19 cellular contexts compared by ENCODE assay signal in the genomic region with DNA sequence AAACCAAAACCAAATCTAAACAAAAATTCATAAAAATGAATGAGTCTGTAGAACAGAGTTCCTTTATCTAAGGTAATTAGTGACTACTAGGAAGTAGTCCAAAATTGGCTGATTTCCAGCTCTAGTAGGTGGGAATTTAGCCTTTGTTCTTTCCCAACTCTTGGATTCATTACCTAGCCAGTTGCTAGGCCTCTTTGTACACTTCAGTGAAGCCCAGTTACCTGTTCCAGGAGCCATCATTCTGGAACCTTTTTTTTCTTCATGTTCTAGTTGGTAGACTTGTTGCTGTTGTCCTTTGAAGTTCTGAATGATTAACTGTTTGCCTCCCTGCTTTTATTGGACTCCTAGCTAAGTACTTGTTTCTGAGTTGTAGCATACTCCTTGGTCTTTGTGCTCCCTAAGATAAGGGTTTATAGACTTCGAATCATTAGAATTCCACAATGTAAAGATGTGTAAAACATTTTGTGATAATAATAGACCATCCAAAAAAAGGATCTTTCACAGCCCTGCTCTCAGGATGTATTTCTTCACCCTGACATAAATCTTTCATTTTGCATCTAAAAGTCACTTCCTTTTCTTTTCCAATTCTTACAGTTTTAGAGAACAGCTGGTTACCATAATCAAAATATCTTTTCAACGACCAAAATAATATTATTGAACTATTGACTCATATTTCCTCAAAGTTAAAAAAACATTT. TPM values are rescaled to one million over a fixed set of nuclear protein-coding genes. Genes with fewer than 3 reads are reported as not detected.
A peak's percentile ranks its signal among the peaks of the same experiment; 100 is the strongest.
DNase-seq lines count a peak whose midpoint lies in the region; ATAC-seq and TF ChIP-seq lines count a peak whose summit lies in the region.
"Had no signal": no experiment of that assay in that cellular context is flagged by ENCODE, and none has a peak within 500 bp of the region (broad histone marks: within the 10 kb centered on the region; RNA-seq: fewer than 3 reads in every experiment).

No MANE protein-coding gene starts in this region.

- no peak overlapping the region for H2AFZ ChIP-seq in MM.1S (ENCODE audit: low read length)

- CTCF ChIA-PET in Calu3 (lab: Charles Lee), result interaction anchor here (0.8 to 1.3 kb wide), 4 partner anchors 9 to 32 kb away, joined by 3 to 4 read pairs (median 3); no protein-coding TSS in a partner anchor

- intact Hi-C loops in Calu3 (cut with micrococcal nuclease; ENCODE audit: unreplicated experiment) (no loop called here), lower lobe of right lung (cut with DNase I) (no loop called here), upper lobe of right lung (cut with DNase I) (no loop called here)

- H3K36me3 Mint-ChIP-seq in Calu3 (ENCODE audit: insufficient read depth, unreplicated experiment), result peaks cover 4% of the 10 kb centered on the region
- H3K36me3 Mint-ChIP-seq in activated T-cell treated with anti-CD3 and anti-CD28 coated beads, Interleukin-2, amount 50 U/mL, for 72 hours (ENCODE audit: insufficient read depth in 2 of 2), result peaks cover 0 to 2% of the 10 kb centered on the region in 2 donors
- H3K36me3 Mint-ChIP-seq: WTC11 had no signal

- H3K79me2 ChIP-seq in MM.1S (ENCODE audit: low read length), result peaks cover 42% of the 10 kb centered on the region

- H3K9me3 Mint-ChIP-seq in Calu3 (ENCODE audit: low read depth, unreplicated experiment), result no peaks in the 10 kb centered on the region
- H3K9me3 Mint-ChIP-seq in activated T-cell treated with anti-CD3 and anti-CD28 coated beads, Interleukin-2, amount 50 U/mL, for 72 hours, result no peaks in the 10 kb centered on the region
- H3K9me3 Mint-ChIP-seq: WTC11 had no signal

- DNase-seq in Calu3 (peak; percentile 57), OCI-M1 (lab: John Stamatoyannopoulos, UW) (peak; percentile 44), lower lobe of right lung (no peak), MM.1S (no peak), upper lobe of right lung (no peak), NCI-H1694 treated with DMSO at 0.1 percent for 48 hours (lab: John Stamatoyannopoulos, UW) (no peak)
- DNase-seq in activated T-cell treated with anti-CD3 and anti-CD28 coated beads, Interleukin-2, amount 50 U/mL, for 72 hours, result no peak
- DNase-seq: activated T-cell treated with anti-CD3 and anti-CD28 coated beads, Interleukin-2, amount 50 U/mL, for 1 hour; amniotic stem cell; C1 segment of cervical spinal cord; effector memory CD4-positive, alpha-beta T cell; H7; NCI-H226; stimulated activated CD4-positive, alpha-beta T cell treated with anti-CD3 and anti-CD28 coated beads, Interleukin-1b, Interleukin-23, amount 100 ng/mL, for 48 hours; stimulated activated naive CD4-positive, alpha-beta T cell had no signal

- no peak overlapping the region for H3K4me2 ChIP-seq in MM.1S (ENCODE audit: low read depth, low read length)

- H3K27me3 ChIP-seq in lower lobe of right lung (ENCODE audit: low read depth), result no peaks in the 10 kb centered on the region
- no peaks in the 10 kb centered on the region for H3K27me3 ChIP-seq in MM.1S (replicated peaks; ENCODE audit: insufficient read depth, low read length)
- no peaks in the 10 kb centered on the region for H3K27me3 ChIP-seq in upper lobe of right lung
- H3K27me3 ChIP-seq: SJSA1 had no signal

- no peak overlapping the region for H3K4me3 ChIP-seq in lower lobe of right lung
- no peak overlapping the region for H3K4me3 ChIP-seq in MM.1S (ENCODE audit: low read length)
- no peak overlapping the region for H3K4me3 ChIP-seq in upper lobe of right lung
- H3K4me3 ChIP-seq: lung, SJSA1 had no signal

- H3K27ac ChIP-seq in lower lobe of right lung, result peak overlapping the region; percentile 8
- no peak overlapping the region for H3K27ac ChIP-seq in MM.1S (ENCODE audit: low read length)
- H3K27ac ChIP-seq in upper lobe of right lung, result no peak overlapping the region
- H3K27ac ChIP-seq: SJSA1 had no signal

- H3K36me3 ChIP-seq in lower lobe of right lung (no peaks in the 10 kb centered on the region), MM.1S (replicated peaks; ENCODE audit: insufficient read depth, low read length) (peaks cover 2% of the 10 kb centered on the region; the same call in 1 of the 2 replicates), upper lobe of right lung (no peaks in the 10 kb centered on the region)
- H3K36me3 ChIP-seq: SJSA1 had no signal

- peak overlapping the region; percentile 47 for H3K27ac Mint-ChIP-seq in Calu3 (ENCODE audit: unreplicated experiment)
- H3K27ac Mint-ChIP-seq in activated T-cell treated with anti-CD3 and anti-CD28 coated beads, Interleukin-2, amount 50 U/mL, for 72 hours, result no peak overlapping the region
- H3K27ac Mint-ChIP-seq: WTC11 had no signal

- H3K27me3 Mint-ChIP-seq in Calu3 (ENCODE audit: unreplicated experiment), result no peaks in the 10 kb centered on the region
- peaks cover 23% of the 10 kb centered on the region for H3K27me3 Mint-ChIP-seq in activated T-cell treated with anti-CD3 and anti-CD28 coated beads, Interleukin-2, amount 50 U/mL, for 72 hours (ENCODE audit: low read depth)

- no peak overlapping the region for H3K4me3 Mint-ChIP-seq in Calu3 (ENCODE audit: low read depth, unreplicated experiment)
- H3K4me3 Mint-ChIP-seq in activated T-cell treated with anti-CD3 and anti-CD28 coated beads, Interleukin-2, amount 50 U/mL, for 72 hours, result no peak overlapping the region
- H3K4me3 Mint-ChIP-seq: WTC11 had no signal

- H3K9me2 ChIP-seq in MM.1S (replicated peaks; ENCODE audit: insufficient read depth, low read length), result no peaks in the 10 kb centered on the region

- peaks cover 72% of the 10 kb centered on the region for H3K4me1 Mint-ChIP-seq in Calu3 (ENCODE audit: low read depth, unreplicated experiment)
- no peaks in the 10 kb centered on the region for H3K4me1 Mint-ChIP-seq in activated T-cell treated with anti-CD3 and anti-CD28 coated beads, Interleukin-2, amount 50 U/mL, for 72 hours (ENCODE audit: low read depth)

- no TSS peak for BruUV-seq in Calu3 (replicated peaks; lab: Mats Ljungman, UMichigan)

- TF ChIP-seq CTCF in Calu3 (IDR thresholded peaks at IDR 0.05; ENCODE audit: unreplicated experiment) (no peak), lower lobe of right lung (IDR thresholded peaks at IDR 0.05) (no peak), MM.1S (IDR thresholded peaks at IDR 0.05; ENCODE audit: low read length) (no peak), upper lobe of right lung (IDR thresholded peaks at IDR 0.05) (no peak)

- peak; percentile 15 for ATAC-seq in HG03520 (IDR thresholded peaks at IDR 0.05; ENCODE audit: unreplicated experiment)
- ATAC-seq in lower lobe of right lung, result no peak
- no peak for ATAC-seq in upper lobe of right lung
- ATAC-seq in activated T-cell treated with anti-CD3 and anti-CD28 coated beads, Interleukin-2, amount 50 U/mL, for 72 hours (replicated peaks in 1 of 2), result no peak
- ATAC-seq: WTC11 had no signal

- no peaks in the 10 kb centered on the region for H3F3A ChIP-seq in MM.1S (ENCODE audit: insufficient read depth, low read length)

- H3K9me3 ChIP-seq in lower lobe of right lung (no peaks in the 10 kb centered on the region), MM.1S (replicated peaks; ENCODE audit: insufficient read depth, low read length) (no peaks in the 10 kb centered on the region), upper lobe of right lung (no peaks in the 10 kb centered on the region)
- H3K9me3 ChIP-seq: SJSA1 had no signal

- H3K4me1 ChIP-seq in lower lobe of right lung (peaks cover 12% of the 10 kb centered on the region), MM.1S (ENCODE audit: low read length) (0 out of 2 replicates have a peak, but pooled peaks cover 10% of the 10 kb centered on the region), upper lobe of right lung (peaks cover 8% of the 10 kb centered on the region)
- H3K4me1 ChIP-seq: SJSA1 had no signal

- H4K20me1 ChIP-seq in MM.1S (ENCODE audit: insufficient read depth, low read length), result no peaks in the 10 kb centered on the region

- H3K9ac ChIP-seq in MM.1S (ENCODE audit: low read length), result no peak overlapping the region

RNA-seq across cellular contexts. Expression of gene PLA2G4A, which starts 9.8 kb away (rescaled TPM):
- total RNA-seq in Calu3 (2022) (29.8 and 36.0 TPM in 2 replicates), lower lobe of right lung (10.1 TPM), upper lobe of right lung (10.7 TPM)
- 1 to 10 TPM; 4.9 to 5.7 TPM for total RNA-seq in activated T-cell treated with anti-CD3 and anti-CD28 coated beads, Interleukin-2, amount 50 U/mL, for 72 hours

Comparison
In these comparisons a context has a peak if more than half of its experiments do, and no peak if none do; other contexts are left out.
1. DNase-seq: peak in Calu3 (single experiment) and OCI-M1 (single experiment); none in lower lobe of right lung (single experiment), MM.1S (single experiment), upper lobe of right lung (single experiment), activated T-cell treated with anti-CD3 and anti-CD28 coated beads, Interleukin-2, amount 50 U/mL, for 72 hours (0 of 2) and NCI-H1694 treated with DMSO at 0.1 percent for 48 hours (single experiment).